ENCODE assay signal across 8 cellular contexts in the genomic region with DNA sequence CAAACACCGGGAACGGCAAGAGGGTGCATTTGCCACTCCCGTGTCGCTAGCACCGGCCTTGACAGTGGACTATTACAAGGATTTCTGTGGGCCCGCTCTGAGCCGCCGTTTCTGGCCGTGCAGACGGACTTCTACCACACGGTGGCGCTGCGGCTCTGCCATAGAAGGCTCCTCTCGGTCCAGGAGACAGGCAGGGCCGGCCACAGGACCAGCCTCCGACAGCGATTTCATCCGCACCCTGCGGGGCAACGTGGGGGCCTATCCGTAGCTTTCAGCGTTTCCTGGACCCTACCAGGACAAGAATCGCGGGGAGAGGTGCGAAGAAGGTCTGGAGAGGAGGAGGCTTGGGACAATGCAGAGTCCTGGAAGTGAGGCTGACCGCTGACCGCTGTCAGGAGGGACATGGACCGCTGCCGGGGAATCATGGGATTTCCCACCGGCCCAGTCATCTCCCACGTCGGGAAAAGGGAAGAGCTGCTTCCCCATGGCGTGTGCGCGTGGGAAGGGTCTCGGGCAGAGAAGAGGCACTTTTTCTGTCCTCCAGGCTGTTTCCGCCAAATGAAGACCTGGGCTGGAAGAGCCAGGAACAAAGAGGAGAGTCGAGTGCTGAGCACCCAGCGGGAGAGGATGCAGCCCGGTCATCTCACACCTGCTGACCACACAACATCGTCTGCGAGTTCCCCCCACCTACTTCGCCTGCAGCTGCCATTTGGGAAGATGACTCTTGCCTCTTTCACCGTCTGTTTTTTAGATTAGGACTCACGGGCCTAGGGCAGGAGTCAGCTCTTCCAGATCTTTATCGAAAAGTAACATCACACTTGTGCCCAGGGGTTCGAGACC. TPM values are rescaled to one million over a fixed set of nuclear protein-coding genes. Genes with fewer than 3 reads are reported as not detected.
DNase-seq lines count a peak whose midpoint lies in the region; ATAC-seq and TF ChIP-seq lines count a peak whose summit lies in the region.

No MANE protein-coding gene starts in this region.

- H3K36me3 ChIP-seq in duodenal mucosa (ENCODE audit: control insufficient read depth in 1 of 2, insufficient read depth in 2 of 2, low read length in 2 of 2), result no peaks in the 10 kb centered on the region

- H3K9me3 Mint-ChIP-seq in activated CD4-positive, alpha-beta memory T cell treated with anti-CD3 and anti-CD28 coated beads for 36 hours, result no peaks in the 10 kb centered on the region

- H3K4me3 Mint-ChIP-seq in activated CD4-positive, alpha-beta memory T cell treated with anti-CD3 and anti-CD28 coated beads for 36 hours, result peak overlapping the region; percentile 24

- no peaks in the 10 kb centered on the region for H3K9me3 ChIP-seq in duodenal mucosa (ENCODE audit: control insufficient read depth in 1 of 2, low read length in 2 of 2)

- H3K27ac ChIP-seq in 22Rv1 (no peak overlapping the region), duodenal mucosa (ENCODE audit: low read depth, low read length) (no peak overlapping the region)

- peak overlapping the region; percentile 47 to 55 for H3K4me3 ChIP-seq in duodenal mucosa (ENCODE audit: low read depth in 1 of 2, low read length in 2 of 2)

- H3K9ac ChIP-seq in duodenal mucosa (ENCODE audit: low read depth in 1 of 2, low read length in 2 of 2), result peak overlapping the region; percentile 20 to 35

- ATAC-seq in GM18499 (IDR thresholded peaks at IDR 0.05; ENCODE audit: insufficient read depth, unreplicated experiment), result peak; percentile 72
- peak; percentile 60 for ATAC-seq in HG03521 (IDR thresholded peaks at IDR 0.05; ENCODE audit: unreplicated experiment)

- H3K27me3 Mint-ChIP-seq in activated CD4-positive, alpha-beta memory T cell treated with anti-CD3 and anti-CD28 coated beads for 36 hours, result peaks cover 2% of the 10 kb centered on the region

- H3K27ac Mint-ChIP-seq in activated CD4-positive, alpha-beta memory T cell treated with anti-CD3 and anti-CD28 coated beads for 36 hours, result no peak overlapping the region

- peaks cover 13 to 18% of the 10 kb centered on the region in 2 donors for H3K4me1 ChIP-seq in duodenal mucosa (ENCODE audit: control insufficient read depth in 1 of 2, insufficient read depth in 2 of 2, low read length in 2 of 2)

- H3K4me1 Mint-ChIP-seq in activated CD4-positive, alpha-beta memory T cell treated with anti-CD3 and anti-CD28 coated beads for 36 hours (ENCODE audit: low read depth), result peaks cover 14% of the 10 kb centered on the region

- intact Hi-C loops in activated CD4-positive, alpha-beta memory T cell treated with anti-CD3 and anti-CD28 coated beads for 36 hours (cut with micrococcal nuclease), result loop anchor here (2.0 to 5.0 kb wide), 3 partner anchors 401 to 781 kb away; no protein-coding TSS in a partner anchor

- CTCF ChIA-PET in activated CD4-positive, alpha-beta memory T cell treated with anti-CD3 and anti-CD28 coated beads for 36 hours (lab: Charles Lee), result interaction anchor here (0.7 to 3.8 kb wide), 18 partner anchors 9 to 783 kb away, joined by 3 to 43 read pairs (median 4); no protein-coding TSS in a partner anchor

- POLR2A ChIA-PET in activated CD4-positive, alpha-beta memory T cell treated with anti-CD3 and anti-CD28 coated beads for 36 hours (lab: Charles Lee), result no interaction called here

- no peaks in the 10 kb centered on the region for H3K27me3 ChIP-seq in duodenal mucosa (ENCODE audit: control insufficient read depth in 1 of 2, insufficient read depth in 2 of 2, low read length in 2 of 2)

- H3K36me3 Mint-ChIP-seq in activated CD4-positive, alpha-beta memory T cell treated with anti-CD3 and anti-CD28 coated beads for 36 hours, result no peaks in the 10 kb centered on the region

- TF ChIP-seq CTCF in 22Rv1 (IDR thresholded peaks at IDR 0.05), result peak; percentile 81

- DNase-seq in NCI-H748 treated with DMSO at 0.1 percent for 48 hours (lab: John Stamatoyannopoulos, UW) (peak; percentile 39), lung microvascular endothelial cell (ENCODE audit: low read depth in 2 of 2) (peak; percentile 84 to 90)
- DNase-seq in activated CD4-positive, alpha-beta memory T cell treated with anti-CD3 and anti-CD28 coated beads for 36 hours, result peak; percentile 86
- peak; percentile 21 to 76 (median 57) for DNase-seq in stimulated activated CD4-positive, alpha-beta T cell treated with anti-CD3 and anti-CD28 coated beads, TNF-alpha, amount 100 ng/mL, for 1 hour (ENCODE audit: low read depth in 3 of 3, low spot score in 1 of 3)

RNA-seq across cellular contexts. Expression of a gene that starts 35.5 kb away (rescaled TPM):
- under 1 TPM in 1 of 2 experiments, not detected in 1; 0.17 TPM for total RNA-seq in activated CD4-positive, alpha-beta memory T cell treated with anti-CD3 and anti-CD28 coated beads for 36 hours
- not detected in 2 replicates for total RNA-seq in lung microvascular endothelial cell
